Comparison of ENCODE assay signal across 11 cellular contexts in genomic region chr3:124248471-124249028, GRCh38.
DNase-seq lines count a peak whose midpoint lies in the region; ATAC-seq, FAIRE-seq and TF ChIP-seq lines count a peak whose summit lies in the region.
"Had no signal": no experiment of that assay in that cellular context is flagged by ENCODE, and none has a peak within 500 bp of the region (broad histone marks: within the 10 kb centered on the region; RNA-seq: fewer than 3 reads in every experiment).

No MANE protein-coding gene starts in this region.

- H4K20me1 ChIP-seq in OCI-LY7 (ENCODE audit: insufficient read depth, low read length) = no peaks in the 10 kb centered on the region

- FAIRE-seq in bronchial epithelial cell (lab: Jason Lieb, UNC) = no peak

- H3K4me2 ChIP-seq in OCI-LY7 (ENCODE audit: low read length) = no peak overlapping the region

- DNase-seq in HS-27A (ENCODE audit: low read depth) (peak; percentile 73), bronchial epithelial cell (ENCODE audit: low read depth) (peak; percentile 58), kidney glomerular epithelial cell (lab: John Stamatoyannopoulos, UW) (peak; percentile 47), superior temporal gyrus (ENCODE audit: extremely low spot score) (peak; percentile 56), CD1c-positive myeloid dendritic cell (ENCODE audit: extremely low spot score) (no peak), OCI-LY7 (ENCODE audit: low spot score) (no peak), HUDEP-2 (lab: John Stamatoyannopoulos, UW; ENCODE audit: unreplicated experiment in 76 of 76) (no peak)
- DNase-seq: NCI-H1417; stimulated activated naive B cell treated with anti-CD40 and anti-IgM and Interleukin-4, amounts not matched to agents 10 μg/mL and 1 μg/mL and 100 μg/mL, for 72 hours had no signal

- H3K4me3 ChIP-seq in bronchial epithelial cell (ENCODE audit: low read depth, low read length) (no peak overlapping the region), OCI-LY7 (ENCODE audit: low read depth, low read length, poor library complexity, severe bottlenecking) (no peak overlapping the region)

- no peaks in the 10 kb centered on the region for H3K4me1 ChIP-seq in OCI-LY7 (ENCODE audit: insufficient read depth, low read length, poor library complexity, severe bottlenecking)

- H3K36me3 ChIP-seq in bronchial epithelial cell (ENCODE audit: control insufficient read depth, insufficient read depth, low read length) = no peaks in the 10 kb centered on the region
- H3K36me3 ChIP-seq in OCI-LY7 (ENCODE audit: insufficient read depth, low read length) = no peaks in the 10 kb centered on the region

- H3K9me3 ChIP-seq in OCI-LY7 (ENCODE audit: low read length) = no peaks in the 10 kb centered on the region

- H3K9me2 ChIP-seq in OCI-LY7 (ENCODE audit: insufficient read depth, low read length) = no peaks in the 10 kb centered on the region

- H3K27me3 ChIP-seq in bronchial epithelial cell (ENCODE audit: control insufficient read depth, insufficient read depth, low read length) = no peaks in the 10 kb centered on the region

- ATAC-seq in HG03045 (IDR thresholded peaks at IDR 0.05; ENCODE audit: unreplicated experiment) = no peak
- ATAC-seq: natural killer cell treated with Interleukin-12 subunit alpha and Interleukin-12 subunit beta and Interleukin-15 and Interleukin-18, amount 100 ng/mL, for 72 hours; stimulated activated naive B cell treated with anti-CD40 and anti-IgM and Interleukin-4, amounts not matched to agents 10 μg/mL and 1 μg/mL and 100 μg/mL, for 72 hours had no signal

- H3K79me2 ChIP-seq in OCI-LY7 (ENCODE audit: insufficient read depth, low read depth, low read length) = no peaks in the 10 kb centered on the region

- POLR2A ChIA-PET in OCI-LY7 (lab: Charles Lee) = no interaction called here

- intact Hi-C loops in OCI-LY7 (cut with micrococcal nuclease; ENCODE audit: unreplicated experiment) = no loop called here

- H2AFZ ChIP-seq in OCI-LY7 (ENCODE audit: low read length) = no peak overlapping the region

- no peak overlapping the region for H3K27ac ChIP-seq in OCI-LY7 (ENCODE audit: low read depth, low read length, poor library complexity, severe bottlenecking)

- no TSS peak for BruUV-seq in OCI-LY7 (replicated peaks; lab: Mats Ljungman, UMichigan)

- TF ChIP-seq CTCF in bronchial epithelial cell (IDR thresholded peaks at IDR 0.05; ENCODE audit: insufficient read depth, low read length, severe bottlenecking) (no peak), OCI-LY7 (conservative IDR thresholded peaks at IDR 0.05; ENCODE audit: low read length) (no peak)

- CTCF ChIA-PET in OCI-LY7 (lab: Charles Lee; ENCODE audit: unreplicated experiment) = no interaction called here

Comparison
In these comparisons a context has a peak if more than half of its experiments do, and no peak if none do; other contexts are left out.
1. DNase-seq: peak in HS-27A (single experiment), bronchial epithelial cell (single experiment), kidney glomerular epithelial cell (single experiment) and superior temporal gyrus (single experiment); none in CD1c-positive myeloid dendritic cell (single experiment), OCI-LY7 (single experiment) and HUDEP-2 (0 of 76).